Comparison of ENCODE assay signal across 24 cellular contexts in genomic region chr1:244995602-244996400, GRCh38.
"Had no signal": no experiment of that assay in that cellular context is flagged by ENCODE, and none has a peak within 500 bp of the region (broad histone marks: within the 10 kb centered on the region; RNA-seq: fewer than 3 reads in every experiment).

No MANE protein-coding gene starts in this region.

- H3K4me1 ChIP-seq: ascending aorta, breast epithelium, SJSA1 had no signal

- FAIRE-seq: TTC549 had no signal

- H3K4me2 ChIP-seq: SK-N-SH had no signal

- H3K27ac ChIP-seq: ascending aorta, breast epithelium, SJSA1 had no signal

- DNase-seq: activated CD4-positive, alpha-beta T cell treated with anti-CD3 and anti-CD28 coated beads for 36 hours; activated CD4-positive, alpha-beta T cell treated with anti-CD3 and anti-CD28 coated beads, Interleukin-2, amount 10 ng/mL, durations not matched to agents 7 days and 5 days; activated CD4-positive, alpha-beta T cell treated with anti-CD3 and anti-CD28 coated beads, Interleukin-2, amount 50 U/mL, for 48 hours; activated CD8-positive, alpha-beta T cell treated with anti-CD3 and anti-CD28 coated beads, Interleukin-2, amount 10 ng/mL, durations not matched to agents 7 days and 5 days; activated gamma-delta T cell; activated naive CD4-positive, alpha-beta T cell treated with Interleukin-2 at 50 U/mL for 16 hours; activated naive CD8-positive, alpha-beta T cell treated with anti-CD3 and anti-CD28 coated beads, Interleukin-2, amount 10 ng/mL, durations not matched to agents 7 days and 5 days; activated T-cell treated with anti-CD3 and anti-CD28 coated beads, Interleukin-2, amount 50 U/mL, for 24 hours; amygdala; NCI-H1105; NCI-H1436; NCI-H1694 treated with DMSO at 0.1 percent for 48 hours; NCI-H2029; NCI-H345; NCI-H524 treated with DMSO at 0.1 percent for 48 hours; RPMI8226; SHP77 treated with DMSO at 0.1 percent for 48 hours; SK-N-SH had no signal

- H3K36me3 ChIP-seq: ascending aorta, breast epithelium, SJSA1 had no signal

- ATAC-seq: activated CD4-positive, alpha-beta T cell treated with anti-CD3 and anti-CD28 coated beads for 36 hours; activated CD4-positive, CD25-positive, alpha-beta regulatory T cell treated with anti-CD3 and anti-CD28 coated beads, Interleukin-2, amount 50 U/mL, for 24 hours; activated CD8-positive, alpha-beta T cell treated with anti-CD3 and anti-CD28 coated beads, Interleukin-2, amount 10 ng/mL, durations not matched to agents 7 days and 5 days; Panc1 had no signal

- H3K9me3 ChIP-seq: ascending aorta, SJSA1, SK-N-SH had no signal

- H3K4me3 ChIP-seq: ascending aorta, breast epithelium, SJSA1 had no signal

- H3K27me3 ChIP-seq: ascending aorta, breast epithelium, SJSA1 had no signal

- H3K9ac ChIP-seq: SK-N-SH had no signal
